In the genomic region with DNA sequence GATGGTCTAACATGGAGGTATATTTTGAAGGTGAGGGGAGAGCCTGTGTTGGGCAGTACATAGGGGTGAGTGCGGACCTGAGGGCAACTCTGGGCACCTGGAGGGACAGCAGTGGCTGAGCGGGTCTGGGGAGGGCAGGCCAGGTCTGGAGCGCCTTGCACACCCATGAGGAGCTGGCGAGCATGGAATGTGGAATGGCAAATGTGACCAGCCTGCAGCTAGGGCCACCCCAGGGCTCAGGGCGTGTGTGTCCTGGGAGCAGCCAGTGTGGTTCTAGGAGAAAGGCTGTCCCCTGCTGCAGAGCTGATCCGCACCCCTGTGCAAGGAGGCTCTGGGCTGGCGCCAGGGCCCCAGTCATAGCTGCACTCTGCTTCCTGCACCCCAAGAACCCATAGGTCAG, we compare ENCODE assay signal across 21 cellular contexts.
"Had no signal": no experiment of that assay in that cellular context is flagged by ENCODE, and none has a peak within 500 bp of the region (broad histone marks: within the 10 kb centered on the region; RNA-seq: fewer than 3 reads in every experiment).

No MANE protein-coding gene starts in this region.

- H3K27me3 Mint-ChIP-seq: memory B cell had no signal

- H3K36me3 ChIP-seq: colonic mucosa, transverse colon had no signal

- H3K9me3 Mint-ChIP-seq: memory B cell, mesothelial cell of epicardium, nephron had no signal

- H3K4me3 ChIP-seq: colonic mucosa, heart right ventricle, left ventricle myocardium inferior, lower lobe of right lung, psoas muscle, spleen, stomach, thoracic aorta, transverse colon had no signal

- H3K27me3 ChIP-seq: colonic mucosa, heart right ventricle, spleen, stomach, transverse colon had no signal

- H3K9me3 ChIP-seq: colonic mucosa, heart right ventricle, left ventricle myocardium inferior, lower lobe of right lung, psoas muscle, spleen, stomach, thoracic aorta, transverse colon had no signal

- H3K27ac Mint-ChIP-seq: memory B cell, mesothelial cell of epicardium, nephron had no signal

- H3K4me1 Mint-ChIP-seq: memory B cell, mesothelial cell of epicardium had no signal

- H3K27ac ChIP-seq: colonic mucosa, heart right ventricle, left ventricle myocardium inferior, lower lobe of right lung, psoas muscle, spleen, stomach, thoracic aorta, transverse colon had no signal

- DNase-seq: colonic mucosa; dermis blood vessel endothelial cell; heart right ventricle; islet precursor cell; left ventricle myocardium inferior; lower lobe of right lung; psoas muscle; retina; spleen; stimulated activated CD4-positive, alpha-beta T cell treated with anti-CD3 and anti-CD28 coated beads, Interleukin-15, amount 100 ng/mL, for 24 hours; stimulated activated CD4-positive, alpha-beta T cell treated with anti-CD3 and anti-CD28 coated beads, Interleukin-1b, Interleukin-23, amount 100 ng/mL, for 48 hours; stimulated activated CD4-positive, alpha-beta T cell treated with anti-CD3 and anti-CD28 coated beads, Interleukin-4, amount 100 ng/mL, for 24 hours; stimulated activated naive CD4-positive, alpha-beta T cell; stomach; substantia nigra; transverse colon had no signal

- ATAC-seq: heart right ventricle, lower lobe of right lung, psoas muscle, sciatic nerve had no signal

- H3K4me3 Mint-ChIP-seq: memory B cell, mesothelial cell of epicardium, nephron had no signal
